ENCODE assay signal across 14 cellular contexts in genomic region chr12:66662729-66663128, GRCh38. TPM values are rescaled to one million over a fixed set of nuclear protein-coding genes. Genes with fewer than 3 reads are reported as not detected.
A peak's percentile ranks its signal among the peaks of the same experiment; 100 is the strongest.
DNase-seq lines count a peak whose midpoint lies in the region; ATAC-seq and TF ChIP-seq lines count a peak whose summit lies in the region.
"Had no signal": no experiment of that assay in that cellular context is flagged by ENCODE, and none has a peak within 500 bp of the region (broad histone marks: within the 10 kb centered on the region; RNA-seq: fewer than 3 reads in every experiment).

No MANE protein-coding gene starts in this region.

- peaks cover 19% of the 10 kb centered on the region for H3K4me1 ChIP-seq in OCI-LY3 (ENCODE audit: low read length)
- H3K4me1 ChIP-seq in fibroblast of lung (ENCODE audit: control insufficient read depth, extremely low read depth, insufficient read depth, low read length), result peaks cover 4% of the 10 kb centered on the region
- no peaks in the 10 kb centered on the region for H3K4me1 ChIP-seq in MM.1S (ENCODE audit: low read length)
- H3K4me1 ChIP-seq: A549 had no signal

- H3K27ac Mint-ChIP-seq in stimulated activated naive B cell treated with anti-CD40 and anti-IgM and Interleukin-4, amounts not matched to agents 10 μg/mL and 1 μg/mL and 100 μg/mL, for 72 hours, result peak overlapping the region; percentile 52
- H3K27ac Mint-ChIP-seq: T-helper 1 cell treated with Interleukin-12 subunit alpha and Interleukin-12 subunit beta and Interleukin-4 antibody, amounts not matched to agents 30 μg/mL and 1 μg/mL, for 36 hours had no signal

- H3K27ac ChIP-seq in OCI-LY3 (ENCODE audit: low read length) (no peak overlapping the region), fibroblast of lung (ENCODE audit: insufficient read depth, low read length) (no peak overlapping the region), MM.1S (ENCODE audit: low read length) (no peak overlapping the region)
- H3K27ac ChIP-seq: A549, heart right ventricle had no signal

- H3K79me2 ChIP-seq in OCI-LY3 (ENCODE audit: low read length), result no peaks in the 10 kb centered on the region
- no peaks in the 10 kb centered on the region for H3K79me2 ChIP-seq in fibroblast of lung (ENCODE audit: control insufficient read depth, insufficient read depth, low read length)
- H3K79me2 ChIP-seq in MM.1S (ENCODE audit: low read length), result no peaks in the 10 kb centered on the region

- no peaks in the 10 kb centered on the region for H3K9me2 ChIP-seq in MM.1S (replicated peaks; ENCODE audit: insufficient read depth, low read length)

- H3K36me3 ChIP-seq in OCI-LY3 (replicated peaks; ENCODE audit: low read depth, low read length) (no peaks in the 10 kb centered on the region), fibroblast of lung (ENCODE audit: control insufficient read depth, insufficient read depth, low read length) (no peaks in the 10 kb centered on the region), MM.1S (replicated peaks; ENCODE audit: insufficient read depth, low read length) (no peaks in the 10 kb centered on the region)
- H3K36me3 ChIP-seq: heart right ventricle, spleen had no signal

- H3K4me3 Mint-ChIP-seq in stimulated activated naive B cell treated with anti-CD40 and anti-IgM and Interleukin-4, amounts not matched to agents 10 μg/mL and 1 μg/mL and 100 μg/mL, for 72 hours, result no peak overlapping the region
- H3K4me3 Mint-ChIP-seq: T-helper 1 cell treated with Interleukin-12 subunit alpha and Interleukin-12 subunit beta and Interleukin-4 antibody, amounts not matched to agents 30 μg/mL and 1 μg/mL, for 36 hours had no signal

- H3K4me2 ChIP-seq in OCI-LY3 (ENCODE audit: low read length), result peak overlapping the region; percentile 78
- no peak overlapping the region for H3K4me2 ChIP-seq in fibroblast of lung (ENCODE audit: extremely low read depth, insufficient read depth, low read length)
- no peak overlapping the region for H3K4me2 ChIP-seq in MM.1S (ENCODE audit: low read depth, low read length)
- H3K4me2 ChIP-seq: A549 had no signal

- no peaks in the 10 kb centered on the region for H3F3A ChIP-seq in MM.1S (ENCODE audit: insufficient read depth, low read length)

- no peak overlapping the region for H2AFZ ChIP-seq in OCI-LY3 (ENCODE audit: low read depth, low read length)
- no peak overlapping the region for H2AFZ ChIP-seq in fibroblast of lung (ENCODE audit: low read length)
- no peak overlapping the region for H2AFZ ChIP-seq in MM.1S (ENCODE audit: low read length)

- peaks cover 16 to 43% of the 10 kb centered on the region in 2 donors for H3K4me1 Mint-ChIP-seq in stimulated activated naive B cell treated with anti-CD40 and anti-IgM and Interleukin-4, amounts not matched to agents 10 μg/mL and 1 μg/mL and 100 μg/mL, for 72 hours

- DNase-seq in NCI-H748 (lab: John Stamatoyannopoulos, UW; ENCODE audit: unreplicated experiment), result peak; percentile 20
- DNase-seq in NCI-H748 treated with DMSO at 0.1 percent for 48 hours (lab: John Stamatoyannopoulos, UW), result no peak
- DNase-seq in fibroblast of lung (ENCODE audit: low read depth in 2 of 2), result peak; percentile 55 to 74
- DNase-seq in stimulated activated naive B cell treated with anti-CD40 and anti-IgM and Interleukin-4, amounts not matched to agents 10 μg/mL and 1 μg/mL and 100 μg/mL, for 72 hours, result no peak
- DNase-seq in RKO (ENCODE audit: low spot score), result no peak
- no peak for DNase-seq in MM.1S
- DNase-seq: cerebellar nuclear complex, heart right ventricle, spleen had no signal

- H3K36me3 Mint-ChIP-seq in stimulated activated naive B cell treated with anti-CD40 and anti-IgM and Interleukin-4, amounts not matched to agents 10 μg/mL and 1 μg/mL and 100 μg/mL, for 72 hours, result no peaks in the 10 kb centered on the region

- H3K9ac ChIP-seq in OCI-LY3 (ENCODE audit: low read length) (no peak overlapping the region), fibroblast of lung (ENCODE audit: insufficient read depth, low read length) (no peak overlapping the region), MM.1S (ENCODE audit: low read length) (no peak overlapping the region)

- no peaks in the 10 kb centered on the region for H3K27me3 Mint-ChIP-seq in stimulated activated naive B cell treated with anti-CD40 and anti-IgM and Interleukin-4, amounts not matched to agents 10 μg/mL and 1 μg/mL and 100 μg/mL, for 72 hours

- H3K27me3 ChIP-seq in OCI-LY3 (ENCODE audit: low read depth, low read length), result peaks cover 13% of the 10 kb centered on the region
- H3K27me3 ChIP-seq in fibroblast of lung (ENCODE audit: control insufficient read depth, insufficient read depth, low read length), result no peaks in the 10 kb centered on the region
- H3K27me3 ChIP-seq in MM.1S (replicated peaks; ENCODE audit: insufficient read depth, low read length), result no peaks in the 10 kb centered on the region
- H3K27me3 ChIP-seq: heart right ventricle, spleen had no signal

- no peak for TF ChIP-seq CTCF in OCI-LY3 (IDR thresholded peaks at IDR 0.05; ENCODE audit: low read depth, low read length)
- no peak for TF ChIP-seq CTCF in fibroblast of lung (conservative IDR thresholded peaks at IDR 0.05 in 1 of 2, IDR thresholded peaks at IDR 0.05 in 1 of 2; ENCODE audit: low read depth in 1 of 2, low read length in 2 of 2)
- no peak for TF ChIP-seq CTCF in MM.1S (IDR thresholded peaks at IDR 0.05; ENCODE audit: low read length)

- H3K4me3 ChIP-seq in OCI-LY3 (ENCODE audit: low read length), result no peak overlapping the region
- H3K4me3 ChIP-seq in fibroblast of lung (replicated peaks in 1 of 4; ENCODE audit: control extremely low read depth in 1 of 4, insufficient read depth in 1 of 4, low read depth in 3 of 4, low read length in 4 of 4), result no peak overlapping the region
- no peak overlapping the region for H3K4me3 ChIP-seq in MM.1S (ENCODE audit: low read length)
- H3K4me3 ChIP-seq: A549, heart right ventricle, spleen had no signal

- H3K9me3 Mint-ChIP-seq in stimulated activated naive B cell treated with anti-CD40 and anti-IgM and Interleukin-4, amounts not matched to agents 10 μg/mL and 1 μg/mL and 100 μg/mL, for 72 hours, result peaks cover 0 to 1% of the 10 kb centered on the region in 2 donors
- H3K9me3 Mint-ChIP-seq: T-helper 1 cell treated with Interleukin-12 subunit alpha and Interleukin-12 subunit beta and Interleukin-4 antibody, amounts not matched to agents 30 μg/mL and 1 μg/mL, for 36 hours had no signal

- peak; percentile 14 to 22 for ATAC-seq in stimulated activated naive B cell treated with anti-CD40 and anti-IgM and Interleukin-4, amounts not matched to agents 10 μg/mL and 1 μg/mL and 100 μg/mL, for 72 hours (replicated peaks)
- ATAC-seq in GM18868 (IDR thresholded peaks at IDR 0.05; ENCODE audit: unreplicated experiment), result no peak
- ATAC-seq: A549, heart right ventricle, HepG2 had no signal

- H3K9me3 ChIP-seq in OCI-LY3 (ENCODE audit: insufficient read depth, low read length), result no peaks in the 10 kb centered on the region
- no peaks in the 10 kb centered on the region for H3K9me3 ChIP-seq in fibroblast of lung (ENCODE audit: control insufficient read depth, insufficient read depth, low read depth, low read length)
- H3K9me3 ChIP-seq in MM.1S (replicated peaks; ENCODE audit: insufficient read depth, low read length), result no peaks in the 10 kb centered on the region
- H3K9me3 ChIP-seq: A549, heart right ventricle, spleen had no signal

- peaks cover 3% of the 10 kb centered on the region; the same call in 1 of the 2 replicates for H4K20me1 ChIP-seq in OCI-LY3 (ENCODE audit: insufficient read depth, low read length)
- H4K20me1 ChIP-seq in fibroblast of lung (ENCODE audit: control insufficient read depth, extremely low read depth, insufficient read depth, low read length), result no peaks in the 10 kb centered on the region
- no peaks in the 10 kb centered on the region for H4K20me1 ChIP-seq in MM.1S (ENCODE audit: insufficient read depth, low read length)

RNA-seq across cellular contexts. Expression of gene GRIP1, which starts 16.1 kb away (rescaled TPM):
- total RNA-seq in fibroblast of lung, result 0.26 TPM in 1 of 2 replicates, not detected in the other
- 0.11 and 0.12 TPM in 2 replicates for polyA plus RNA-seq in fibroblast of lung
- 0.27 TPM in 1 of 2 replicates, not detected in the other for polyA plus RNA-seq in fibroblast of lung (2012)
- not detected in 2 replicates for polyA minus RNA-seq in fibroblast of lung (ENCODE audit: low replicate concordance)
- total RNA-seq: HepG2 had no signal
- polyA plus RNA-seq: HepG2 had no signal

Comparison
In these comparisons a context has a peak if more than half of its experiments do, and no peak if none do; other contexts are left out.
1. DNase-seq: peak in NCI-H748 (single experiment) and fibroblast of lung (2 of 2); none in NCI-H748 treated with DMSO at 0.1 percent for 48 hours (single experiment), stimulated activated naive B cell treated with anti-CD40 and anti-IgM and Interleukin-4, amounts not matched to agents 10 μg/mL and 1 μg/mL and 100 μg/mL, for 72 hours (single experiment), RKO (single experiment) and MM.1S (single experiment).